Comparison of ENCODE assay signal across 8 cellular contexts in the genomic region with DNA sequence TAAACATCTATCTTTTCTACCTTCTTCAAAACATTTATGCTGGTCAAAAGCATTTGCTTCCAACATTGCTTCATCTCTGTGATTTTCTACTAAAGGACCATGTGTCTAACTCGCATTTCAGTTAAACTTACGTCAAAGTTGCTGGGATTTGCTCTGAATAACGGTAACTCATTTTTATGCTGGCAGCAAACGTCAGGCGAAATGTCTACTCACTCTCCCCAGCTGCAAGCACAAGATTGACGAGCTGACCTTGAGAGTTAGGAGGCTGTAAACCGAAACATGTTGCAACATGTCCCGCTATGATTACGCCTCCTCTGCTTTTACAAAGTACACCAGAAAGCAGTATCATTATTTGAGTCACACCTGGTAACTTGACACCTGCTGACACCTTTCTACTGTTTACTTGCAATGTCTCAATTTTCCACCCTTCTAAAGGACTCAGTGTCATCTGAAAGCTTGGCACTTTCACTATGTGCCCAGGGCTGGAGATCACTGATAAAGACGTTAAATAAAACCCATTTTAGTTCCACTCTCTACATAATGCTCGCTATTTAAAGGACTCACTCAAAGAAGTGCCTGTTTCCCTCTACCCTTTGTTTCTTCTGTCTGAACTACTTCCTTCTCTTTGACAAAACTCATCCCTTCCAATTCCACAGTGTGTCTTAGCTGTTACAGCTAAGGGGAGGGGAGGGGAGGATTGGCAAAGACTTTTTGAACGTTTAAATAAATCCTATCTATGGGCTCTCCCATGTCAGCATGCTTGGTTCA.
DNase-seq lines count a peak whose midpoint lies in the region; ATAC-seq, FAIRE-seq and TF ChIP-seq lines count a peak whose summit lies in the region.

No MANE protein-coding gene starts in this region.

- H3K9me3 ChIP-seq in HepG2 (ENCODE audit: low read length) (no peaks in the 10 kb centered on the region), upper lobe of left lung (no peaks in the 10 kb centered on the region)

- peak overlapping the region; percentile 76 for H3K4me2 ChIP-seq in HepG2 (ENCODE audit: low read depth, low read length)

- BruUV-seq in HepG2 (replicated peaks; lab: Mats Ljungman, UMichigan) = TSS peak; percentile 97

- TF ChIP-seq CTCF in astrocyte of the spinal cord (IDR thresholded peaks at IDR 0.05; ENCODE audit: low read depth, low read length) (no peak), HepG2 (CRISPR knock-in tag; IDR thresholded peaks at IDR 0.05) (no peak), upper lobe of left lung (IDR thresholded peaks at IDR 0.05) (no peak)

- no peak for TF ChIP-seq POLR2A in HepG2 (IDR thresholded peaks at IDR 0.05; ENCODE audit: insufficient read depth in 1 of 2, low read depth in 2 of 2, low read length in 2 of 2)
- no peak for TF ChIP-seq POLR2A in upper lobe of left lung (IDR thresholded peaks at IDR 0.05)

- H4K20me1 ChIP-seq in HepG2 (ENCODE audit: insufficient read depth, low read length) = no peaks in the 10 kb centered on the region

- no peak overlapping the region for H3K4me3 ChIP-seq in astrocyte of the spinal cord (ENCODE audit: low read depth, low read length)
- H3K4me3 ChIP-seq in HepG2 (replicated peaks in 1 of 3; ENCODE audit: insufficient read depth in 1 of 3, low read depth in 2 of 3, low read length in 3 of 3) = peak overlapping the region; percentile 18 to 49 (median 36); a peak in 4 of 6 replicates
- peak overlapping the region in 3 of 4 donors; percentile 5 to 25 (median 21) for H3K4me3 ChIP-seq in upper lobe of left lung

- TF ChIP-seq RAD21 in HepG2 (CRISPR knock-in tag; IDR thresholded peaks at IDR 0.05) = no peak

- TF ChIP-seq EP300 in HepG2 (IDR thresholded peaks at IDR 0.05; ENCODE audit: low read depth in 2 of 2, low read length in 2 of 2) (peak; percentile 72 to 76; a peak in 3 of 4 replicates), HepG2 (CRISPR knock-in tag; IDR thresholded peaks at IDR 0.05; ENCODE audit: borderline replicate concordance) (no peak; the same call in 1 of the 2 replicates), upper lobe of left lung (IDR thresholded peaks at IDR 0.05) (no peak)

- in situ Hi-C loops in astrocyte of the spinal cord (cut with HindIII; ENCODE audit: low sequenced_read_pairs) (no loop called here), HepG2 (cut with HindIII; ENCODE audit: extremely low pct_ligation_motif_present, low pct_unique_long_range_greater_than_20kb) (no loop called here)

- H3K36me3 ChIP-seq in HepG2 (replicated peaks in 1 of 2; ENCODE audit: control insufficient read depth in 1 of 2, insufficient read depth in 2 of 2, low read length in 2 of 2) (no peaks in the 10 kb centered on the region), upper lobe of left lung (no peaks in the 10 kb centered on the region)

- CTCF ChIA-PET in HepG2 (lab: Yijun Ruan, JAX; ENCODE audit: low intra/inter-chr PET ratio, low total read pairs) = no interaction called here

- H3K9ac ChIP-seq in HepG2 (ENCODE audit: insufficient read depth, low read depth, low read length) = peak overlapping the region; percentile 57

- H3K27ac ChIP-seq in HepG2 (ENCODE audit: extremely low read length, insufficient read depth, low read length) (peak overlapping the region; percentile 68), upper lobe of left lung (peak overlapping the region; percentile 20 to 73 (median 48)), caudate nucleus (ENCODE audit: low read depth, low read length) (no peak overlapping the region)

- H3K4me1 ChIP-seq in HepG2 (ENCODE audit: insufficient read depth, low read length) = peaks cover 38% of the 10 kb centered on the region
- peaks cover 0 to 16% (median 6%) of the 10 kb centered on the region in 4 donors for H3K4me1 ChIP-seq in upper lobe of left lung

- no peaks in the 10 kb centered on the region for H3K79me2 ChIP-seq in HepG2 (ENCODE audit: insufficient read depth, low read length)

- 2% methylated on average over 12 of the region's 12 CpGs for WGBS in HepG2 (ENCODE audit: low lambda C conversion rate)
- 11 to 33% methylated on average over 12 of the region's 12 CpGs for WGBS in upper lobe of left lung, 2 donors

- ATAC-seq in GM21381 (IDR thresholded peaks at IDR 0.05; ENCODE audit: unreplicated experiment) (peak; percentile 76), HG03558 (IDR thresholded peaks at IDR 0.05; ENCODE audit: extremely low read depth, unreplicated experiment) (peak; percentile 87), HepG2 (peak; percentile 89), upper lobe of left lung (ENCODE audit: low FRiP score in 2 of 2) (peak; percentile 62 to 84)

- intact Hi-C loops in HepG2 (cut with micrococcal nuclease; ENCODE audit: unreplicated experiment) = loop anchor here (1.0 kb wide), 1 partner anchor 8 kb away; no protein-coding TSS in a partner anchor

- FAIRE-seq in HepG2 (lab: Jason Lieb, UNC) = peak; percentile 92

- POLR2A ChIA-PET in HepG2 (lab: Yijun Ruan, JAX) = interaction anchor here (0.9 to 1.5 kb wide), 2 partner anchors 11 to 112 kb away, joined by 3 to 6 read pairs; partner anchors contain the start of gene PTPN14

- H3K27me3 ChIP-seq in HepG2 (ENCODE audit: control insufficient read depth in 1 of 2, insufficient read depth in 2 of 2, low read length in 2 of 2) (no peaks in the 10 kb centered on the region), upper lobe of left lung (no peaks in the 10 kb centered on the region)

- H2AFZ ChIP-seq in HepG2 (ENCODE audit: low read length) = peak overlapping the region; percentile 72

- DNase-seq in GDM1 (lab: John Stamatoyannopoulos, UW) (peak; percentile 44), NCI-H82 (lab: John Stamatoyannopoulos, UW) (peak; percentile 71), astrocyte of the spinal cord (ENCODE audit: low read depth, low spot score) (peak; percentile 68), HepG2 (ENCODE audit: low spot score) (peak; percentile 90), upper lobe of left lung (peak in 1 of 2 donors; percentile 57), caudate nucleus (lab: John Stamatoyannopoulos, UW) (no peak)

TF ChIP-seq in HepG2, 621 proteins besides CTCF, POLR2A, EP300 and RAD21 (continues in another document):
- peak; percentile 35; the same call in 1 of the 2 replicates for TF ChIP-seq SMC3 (IDR thresholded peaks at IDR 0.05; ENCODE audit: low read length)
- no peak for TF ChIP-seq ZNF256 (CRISPR knock-in tag; conservative IDR thresholded peaks at IDR 0.05)
- peak; percentile 46; the same call in 1 of the 2 replicates for TF ChIP-seq ZFP90 (CRISPR knock-in tag; IDR thresholded peaks at IDR 0.05; ENCODE audit: borderline replicate concordance)
- 0 out of 2 replicates have a peak, but pooled peaks have one; percentile 24 for TF ChIP-seq HOXA5 (CRISPR knock-in tag; IDR thresholded peaks at IDR 0.05)
- peak; percentile 18; the same call in 1 of the 2 replicates for TF ChIP-seq RXRA (CRISPR knock-in tag; IDR thresholded peaks at IDR 0.05)
- TF ChIP-seq ATF2 (CRISPR knock-in tag; IDR thresholded peaks at IDR 0.05) = peak; percentile 74
- TF ChIP-seq HMG20B (CRISPR knock-in tag; conservative IDR thresholded peaks at IDR 0.05) = peak; percentile 69
- no peak for TF ChIP-seq ZNF615 (CRISPR knock-in tag; IDR thresholded peaks at IDR 0.05; ENCODE audit: borderline replicate concordance)
- no peak for TF ChIP-seq HMGA1 (CRISPR knock-in tag; conservative IDR thresholded peaks at IDR 0.05)
- TF ChIP-seq ZNF414 (CRISPR knock-in tag; IDR thresholded peaks at IDR 0.05) = peak; percentile 32; the same call in 1 of the 2 replicates
- TF ChIP-seq MXI1 (IDR thresholded peaks at IDR 0.05; ENCODE audit: borderline replicate concordance, low read depth, low read length) = peak; percentile 15; the same call in 1 of the 3 replicates
- peak; percentile 26; the same call in 1 of the 2 replicates for TF ChIP-seq ATF1 (CRISPR knock-in tag; IDR thresholded peaks at IDR 0.05)
- TF ChIP-seq, protein P1, sequence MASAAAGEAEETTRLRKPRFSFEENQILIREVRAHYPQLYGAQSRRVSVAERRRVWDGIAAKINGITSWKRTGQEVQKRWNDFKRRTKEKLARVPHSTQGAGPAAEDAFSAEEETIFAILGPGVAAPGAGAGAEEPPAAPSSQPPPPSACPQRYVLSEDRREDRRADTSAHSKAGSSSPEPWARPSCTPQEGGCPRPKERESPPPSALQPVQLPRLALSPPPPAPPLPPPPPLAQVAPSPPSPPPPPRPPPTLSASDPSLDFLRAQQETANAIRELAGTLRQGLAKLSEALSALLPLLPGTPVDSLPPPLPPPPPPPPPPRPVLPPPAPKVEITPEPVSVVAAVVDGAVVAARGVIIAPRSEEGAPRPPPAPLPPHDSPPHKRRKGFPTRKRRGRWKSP (CRISPR knock-in tag; IDR thresholded peaks at IDR 0.05) = peak; percentile 62; the same call in 1 of the 2 replicates
- TF ChIP-seq ZNF503 (CRISPR knock-in tag; IDR thresholded peaks at IDR 0.05) = no peak

Comparison
In these comparisons a context has a peak if more than half of its experiments do, and no peak if none do; other contexts are left out.
1. DNase-seq: peak in GDM1 (single experiment), NCI-H82 (single experiment), astrocyte of the spinal cord (single experiment) and HepG2 (single experiment); none in caudate nucleus (0 of 61).
2. Peak in every context shown above with its lines, with median percentiles within 50 percentile points of each other: ATAC-seq.